ENCODE assay signal across 7 cellular contexts in the genomic region with DNA sequence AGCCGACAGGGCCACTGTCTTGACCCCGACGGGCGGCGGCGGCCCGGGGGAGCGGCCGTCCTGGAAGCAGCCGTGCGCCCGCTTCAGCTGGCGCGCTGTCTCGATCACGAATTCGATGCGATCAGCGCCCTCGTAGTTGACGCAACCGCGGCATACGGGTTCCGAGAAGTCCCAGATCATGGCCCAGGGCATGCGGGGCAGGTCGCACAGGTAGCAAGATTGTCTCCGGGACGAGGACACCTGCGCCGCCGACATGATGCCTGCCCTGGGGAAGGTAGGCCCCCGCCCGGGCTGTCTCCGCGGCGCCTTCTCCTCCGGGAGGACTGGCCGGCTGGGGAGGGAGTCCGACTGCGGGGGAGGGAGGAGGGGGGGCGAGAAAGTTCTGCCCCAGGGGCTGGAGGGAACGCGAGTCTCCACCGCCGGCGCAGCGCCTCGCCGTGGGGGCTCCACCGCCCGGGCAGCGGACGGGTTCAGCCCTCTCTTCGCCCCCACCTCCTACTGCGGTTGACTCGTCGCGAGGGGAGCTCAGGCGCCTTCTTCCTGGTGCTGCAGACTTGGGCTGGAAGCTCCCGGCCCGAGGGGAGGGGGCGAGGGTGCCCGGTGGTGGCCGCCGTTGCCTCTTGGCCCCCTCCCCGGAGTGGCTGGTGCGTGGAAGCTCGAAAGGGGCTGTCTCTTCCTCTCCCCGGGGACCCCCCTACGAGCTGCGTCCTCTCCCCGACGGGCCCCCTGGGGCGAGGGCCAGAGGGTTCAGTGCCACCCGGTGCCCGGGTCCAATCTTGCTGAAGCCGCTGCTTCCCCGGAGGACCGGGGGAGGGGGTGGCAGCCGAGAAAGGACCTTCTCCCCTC. TPM values are rescaled to one million over a fixed set of nuclear protein-coding genes. Genes with fewer than 3 reads are reported as not detected.
A peak's percentile ranks its signal among the peaks of the same experiment; 100 is the strongest.
DNase-seq lines count a peak whose midpoint lies in the region; TF ChIP-seq lines count a peak whose summit lies in the region.

No MANE protein-coding gene starts in this region.

- DNase-seq in GM23248 = peak; percentile 86
- DNase-seq in Karpas-422 = peak; percentile 74
- DNase-seq in activated CD4-positive, CD25-positive, alpha-beta regulatory T cell (lab: John Stamatoyannopoulos, UW) = peak; percentile 46 to 58 (median 50)
- DNase-seq in cerebellar cortex (ENCODE audit: low spot score) = peak; percentile 49
- DNase-seq in stimulated activated CD4-positive, alpha-beta T cell treated with anti-CD3 and anti-CD28 coated beads, Interleukin-4, amount 100 ng/mL, for 4 hours = peak; percentile 63 to 72

- H3K9ac ChIP-seq in GM23248 = peak overlapping the region; percentile 98
- H3K9ac ChIP-seq in Karpas-422 (ENCODE audit: low read length) = peak overlapping the region; percentile 99

- H3K4me1 ChIP-seq in GM23248 (ENCODE audit: insufficient read depth) (peaks cover 44% of the 10 kb centered on the region), Karpas-422 (ENCODE audit: low read length) (peaks cover 36% of the 10 kb centered on the region)

- H2AFZ ChIP-seq in GM23248 (no peak overlapping the region), Karpas-422 (ENCODE audit: low read length) (peak overlapping the region; percentile 90)

- no peaks in the 10 kb centered on the region for H4K20me1 ChIP-seq in GM23248 (ENCODE audit: insufficient read depth)
- H4K20me1 ChIP-seq in Karpas-422 (ENCODE audit: insufficient read depth, low read depth, low read length) = peaks cover 28% of the 10 kb centered on the region

- H3K4me2 ChIP-seq in GM23248 (ENCODE audit: unreplicated experiment) (peak overlapping the region; percentile 100), Karpas-422 (ENCODE audit: low read depth, low read length, poor library complexity, severe bottlenecking) (peak overlapping the region; percentile 95)

- H3K9me3 ChIP-seq in GM23248 (ENCODE audit: low read depth) (no peaks in the 10 kb centered on the region), Karpas-422 (ENCODE audit: low read length) (no peaks in the 10 kb centered on the region)

- H3K27ac ChIP-seq in GM23248 (peak overlapping the region; percentile 99), Karpas-422 (ENCODE audit: low read length) (peak overlapping the region; percentile 67), layer of hippocampus (ENCODE audit: low read depth, low read length) (peak overlapping the region; percentile 98)

- peaks cover 60% of the 10 kb centered on the region for H3K79me2 ChIP-seq in GM23248 (ENCODE audit: insufficient read depth)
- peaks cover 8% of the 10 kb centered on the region; the same call in 1 of the 2 replicates for H3K79me2 ChIP-seq in Karpas-422 (ENCODE audit: low read length)

- no peaks in the 10 kb centered on the region for H3K27me3 ChIP-seq in GM23248 (replicated peaks; ENCODE audit: insufficient read depth)
- no peaks in the 10 kb centered on the region for H3K27me3 ChIP-seq in Karpas-422 (ENCODE audit: low read length)
- no peaks in the 10 kb centered on the region for H3K27me3 ChIP-seq in layer of hippocampus (ENCODE audit: control insufficient read depth, insufficient read depth, low read length)

- H3K36me3 ChIP-seq in GM23248 (ENCODE audit: low read depth) = no peaks in the 10 kb centered on the region; the same call in 1 of the 2 replicates
- 0 out of 2 replicates have a peak, but pooled peaks cover 10% of the 10 kb centered on the region for H3K36me3 ChIP-seq in Karpas-422 (ENCODE audit: insufficient read depth, low read length)

- in situ Hi-C loops in GM23248 (cut with MboI) = no loop called here

- H3K9me2 ChIP-seq in GM23248 (ENCODE audit: insufficient read depth) = no peaks in the 10 kb centered on the region
- H3K9me2 ChIP-seq in Karpas-422 (replicated peaks; ENCODE audit: insufficient read depth, low read length) = no peaks in the 10 kb centered on the region

- TF ChIP-seq CTCF in GM12874 (IDR thresholded peaks at IDR 0.05; ENCODE audit: insufficient read depth, low read depth, low read length) = peak; percentile 25; the same call in 1 of the 2 replicates

- peak overlapping the region; percentile 96 for H3K4me3 ChIP-seq in GM23248
- H3K4me3 ChIP-seq in Karpas-422 (ENCODE audit: low read length) = peak overlapping the region; percentile 66

- WGBS in GM23248 (ENCODE audit: low coverage in 1 of 2, low lambda C conversion rate in 2 of 2, missing lambda C conversion rate in 2 of 2), 2 experiments = 1% methylated on average over 45 to 61 of the region's 81 CpGs

- H3F3A ChIP-seq in GM23248 (ENCODE audit: insufficient read depth) = peaks cover 53% of the 10 kb centered on the region

RNA-seq across cellular contexts. Expression of a gene that starts 0.7 kb away (rescaled TPM):
- 43.4 and 51.0 TPM in 2 replicates for total RNA-seq in GM23248 (2014; rRNA removed; shearing (Covaris generic))
- 4.8 and 4.9 TPM in 2 replicates for polyA plus RNA-seq in GM23248 (2016; fragmentation: Nextera tagmentation; extraction: Ambion mirVana)
- total RNA-seq in Karpas-422 (2014; rRNA removed; shearing (Covaris generic); ENCODE audit: low replicate concordance) = 11.8 and 22.2 TPM in 2 replicates

Comparison
In these comparisons a context has a peak if more than half of its experiments do, and no peak if none do; other contexts are left out.
1. Peak in every context shown above with its lines: DNase-seq, H3K4me3 ChIP-seq and H3K27ac ChIP-seq.